24 cellular contexts compared by ENCODE assay signal in genomic region chr1:10250663-10251062, GRCh38. TPM values are rescaled to one million over a fixed set of nuclear protein-coding genes. Genes with fewer than 3 reads are reported as not detected.
A peak's percentile ranks its signal among the peaks of the same experiment; 100 is the strongest.
DNase-seq lines count a peak whose midpoint lies in the region; ATAC-seq and TF ChIP-seq lines count a peak whose summit lies in the region.
"Had no signal": no experiment of that assay in that cellular context is flagged by ENCODE, and none has a peak within 500 bp of the region (broad histone marks: within the 10 kb centered on the region; RNA-seq: fewer than 3 reads in every experiment).

No MANE protein-coding gene starts in this region.

- TF ChIP-seq CTCF in psoas muscle (IDR thresholded peaks at IDR 0.05): no peak

- H3K27ac ChIP-seq in epithelial cell of prostate (peak overlapping the region; percentile 32), psoas muscle (peak overlapping the region; percentile 89)
- H3K27ac ChIP-seq: cardiac muscle cell, ovary had no signal

- intact Hi-C loops in psoas muscle (cut with DNase I): loop anchor here in 1 of 2 donors (5.0 kb wide), 1 partner anchor 38 kb away; the partner anchor contains the start of gene KIF1B

- H3K9me3 ChIP-seq in psoas muscle: no peaks in the 10 kb centered on the region
- H3K9me3 ChIP-seq: ovary, right atrium auricular region had no signal

- no peak overlapping the region for H3K4me3 ChIP-seq in psoas muscle
- H3K4me3 ChIP-seq: cardiac muscle cell, ovary, right atrium auricular region had no signal

- peak; percentile 14 for DNase-seq in ELF-1 (ENCODE audit: low read depth, low spot score)
- peak; percentile 76 to 80 for DNase-seq in NCI-H524 (lab: John Stamatoyannopoulos, UW)
- no peak for DNase-seq in epithelial cell of prostate (ENCODE audit: low read depth, low spot score)
- DNase-seq in psoas muscle: peak in 1 of 2 donors; percentile 69
- DNase-seq in NCI-H1436 (lab: John Stamatoyannopoulos, UW): no peak
- no peak for DNase-seq in RKO (ENCODE audit: low spot score)
- DNase-seq in T-helper 2 cell: no peak
- no peak for DNase-seq in GDM1 (lab: John Stamatoyannopoulos, UW)
- DNase-seq: activated CD4-positive, alpha-beta memory T cell treated with anti-CD3 and anti-CD28 coated beads for 36 hours; aorta; DMS 273 treated with DMSO at 0.1 percent for 48 hours; hypothalamus; IMR-90; naive thymus-derived CD8-positive, alpha-beta T cell; NCI-H1105; NCI-H2081 treated with DMSO at 0.1 percent for 48 hours; NCI-H748 treated with DMSO at 0.1 percent for 48 hours; ovary; Right ventricle myocardium superior; stimulated activated CD4-positive, alpha-beta T cell treated with anti-CD3 and anti-CD28 coated beads, Interleukin-12 subunit alpha, Interleukin-12 subunit beta, amount 100 ng/mL, for 4 hours; stimulated activated CD4-positive, alpha-beta T cell treated with anti-CD3 and anti-CD28 coated beads, Interleukin-4, amount 100 ng/mL, for 24 hours; stimulated activated naive CD4-positive, alpha-beta T cell had no signal

- WGBS in psoas muscle, 3 donors: 26 to 46% (median 32%) methylated on average over 7 of the region's 7 CpGs

- peaks cover 86% of the 10 kb centered on the region for H3K4me1 ChIP-seq in psoas muscle

- H3K27me3 ChIP-seq in psoas muscle (ENCODE audit: insufficient read depth in 3 of 3, low read length in 2 of 3): no peaks in the 10 kb centered on the region
- H3K27me3 ChIP-seq: cardiac muscle cell, ovary, right atrium auricular region had no signal

- no peaks in the 10 kb centered on the region for H3K36me3 ChIP-seq in psoas muscle (ENCODE audit: insufficient read depth in 1 of 2, low read depth in 1 of 2)
- H3K36me3 ChIP-seq: cardiac muscle cell, ovary, right atrium auricular region had no signal

- ATAC-seq in psoas muscle: peak; percentile 24 to 63 (median 47)
- ATAC-seq: naive thymus-derived CD8-positive, alpha-beta T cell had no signal

RNA-seq across cellular contexts. Expression of gene KIF1B, which starts 40.3 kb away (rescaled TPM):
- total RNA-seq in psoas muscle: 100 to 1,000 TPM; 221 to 391 (median 338) TPM
- 100 to 1,000 TPM in 2 of 3 donors, 10 to 100 TPM in 1; 31.8 to 332 (median 105) TPM for polyA plus RNA-seq in psoas muscle

Comparison
In these comparisons a context has a peak if more than half of its experiments do, and no peak if none do; other contexts are left out.
1. DNase-seq: peak in ELF-1 (single experiment) and NCI-H524 (2 of 2); none in epithelial cell of prostate (single experiment), NCI-H1436 (single experiment), RKO (single experiment), T-helper 2 cell (0 of 5) and GDM1 (single experiment).